Comparison of ENCODE assay signal across 9 cellular contexts in genomic region chr2:55099878-55100820, GRCh38. TPM values are rescaled to one million over a fixed set of nuclear protein-coding genes. Genes with fewer than 3 reads are reported as not detected.
DNase-seq lines count a peak whose midpoint lies in the region; ATAC-seq and TF ChIP-seq lines count a peak whose summit lies in the region.
"Had no signal": no experiment of that assay in that cellular context is flagged by ENCODE, and none has a peak within 500 bp of the region (broad histone marks: within the 10 kb centered on the region; RNA-seq: fewer than 3 reads in every experiment).

No MANE protein-coding gene starts in this region.

- CTCF ChIA-PET in activated CD8-positive, alpha-beta memory T cell treated with anti-CD3 and anti-CD28 coated beads, Interleukin-2, amount 10 ng/mL, durations not matched to agents 7 days and 5 days (lab: Charles Lee) = interaction anchor here (1.2 kb wide), 1 partner anchor 9 kb away, joined by 3 read pairs; no protein-coding TSS in a partner anchor

- peaks cover 12% of the 10 kb centered on the region for H3K4me1 Mint-ChIP-seq in activated CD8-positive, alpha-beta memory T cell treated with anti-CD3 and anti-CD28 coated beads, Interleukin-2, amount 10 ng/mL, durations not matched to agents 7 days and 5 days
- H3K4me1 Mint-ChIP-seq in activated naive CD8-positive, alpha-beta T cell treated with anti-CD3 and anti-CD28 coated beads, Interleukin-2, amount 50 U/mL, for 24 hours = peaks cover 13% of the 10 kb centered on the region

- no peak for DNase-seq in activated CD8-positive, alpha-beta memory T cell treated with anti-CD3 and anti-CD28 coated beads, Interleukin-2, amount 10 ng/mL, durations not matched to agents 7 days and 5 days
- no peak for DNase-seq in activated CD8-positive, alpha-beta memory T cell treated with anti-CD3 and anti-CD28 coated beads, Interleukin-2, amount 50 U/mL, for 48 hours
- DNase-seq in activated naive CD8-positive, alpha-beta T cell treated with anti-CD3 and anti-CD28 coated beads, Interleukin-2, amount 50 U/mL, for 24 hours = no peak
- no peak for DNase-seq in left lobe of liver (ENCODE audit: low spot score)
- DNase-seq in upper lobe of right lung = no peak
- DNase-seq in hepatic stellate cell (ENCODE audit: low spot score) = no peak
- DNase-seq in T-helper 2 cell = no peak
- DNase-seq in iPS-NIHi11 (ENCODE audit: low spot score) = no peak
- DNase-seq: cerebellar nuclear complex had no signal

- H3K27me3 Mint-ChIP-seq in activated CD8-positive, alpha-beta memory T cell treated with anti-CD3 and anti-CD28 coated beads, Interleukin-2, amount 10 ng/mL, durations not matched to agents 7 days and 5 days = no peaks in the 10 kb centered on the region
- no peaks in the 10 kb centered on the region for H3K27me3 Mint-ChIP-seq in activated naive CD8-positive, alpha-beta T cell treated with anti-CD3 and anti-CD28 coated beads, Interleukin-2, amount 50 U/mL, for 24 hours

- H3K4me3 Mint-ChIP-seq in activated CD8-positive, alpha-beta memory T cell treated with anti-CD3 and anti-CD28 coated beads, Interleukin-2, amount 10 ng/mL, durations not matched to agents 7 days and 5 days = no peak overlapping the region
- H3K4me3 Mint-ChIP-seq in activated naive CD8-positive, alpha-beta T cell treated with anti-CD3 and anti-CD28 coated beads, Interleukin-2, amount 50 U/mL, for 24 hours = no peak overlapping the region

- no peak for TF ChIP-seq CTCF in upper lobe of right lung (IDR thresholded peaks at IDR 0.05)

- peak overlapping the region; percentile 59 for H3K27ac Mint-ChIP-seq in activated CD8-positive, alpha-beta memory T cell treated with anti-CD3 and anti-CD28 coated beads, Interleukin-2, amount 10 ng/mL, durations not matched to agents 7 days and 5 days
- peak overlapping the region; percentile 41 for H3K27ac Mint-ChIP-seq in activated naive CD8-positive, alpha-beta T cell treated with anti-CD3 and anti-CD28 coated beads, Interleukin-2, amount 50 U/mL, for 24 hours

- H3K4me3 ChIP-seq in upper lobe of right lung = no peak overlapping the region

- H3K9me3 Mint-ChIP-seq in activated CD8-positive, alpha-beta memory T cell treated with anti-CD3 and anti-CD28 coated beads, Interleukin-2, amount 10 ng/mL, durations not matched to agents 7 days and 5 days (ENCODE audit: low read depth) = no peaks in the 10 kb centered on the region
- no peaks in the 10 kb centered on the region for H3K9me3 Mint-ChIP-seq in activated naive CD8-positive, alpha-beta T cell treated with anti-CD3 and anti-CD28 coated beads, Interleukin-2, amount 50 U/mL, for 24 hours

- peaks cover 2% of the 10 kb centered on the region for H3K36me3 Mint-ChIP-seq in activated CD8-positive, alpha-beta memory T cell treated with anti-CD3 and anti-CD28 coated beads, Interleukin-2, amount 10 ng/mL, durations not matched to agents 7 days and 5 days
- H3K36me3 Mint-ChIP-seq in activated naive CD8-positive, alpha-beta T cell treated with anti-CD3 and anti-CD28 coated beads, Interleukin-2, amount 50 U/mL, for 24 hours (ENCODE audit: low read depth) = no peaks in the 10 kb centered on the region

- intact Hi-C loops in upper lobe of right lung (cut with DNase I) = no loop called here

- no peaks in the 10 kb centered on the region for H3K36me3 ChIP-seq in upper lobe of right lung

- peaks cover 46% of the 10 kb centered on the region for H3K4me1 ChIP-seq in upper lobe of right lung

- peak overlapping the region; percentile 71 for H3K27ac ChIP-seq in upper lobe of right lung

- no peak for ATAC-seq in activated CD8-positive, alpha-beta memory T cell treated with anti-CD3 and anti-CD28 coated beads, Interleukin-2, amount 10 ng/mL, durations not matched to agents 7 days and 5 days
- no peak for ATAC-seq in activated naive CD8-positive, alpha-beta T cell treated with anti-CD3 and anti-CD28 coated beads, Interleukin-2, amount 50 U/mL, for 24 hours
- ATAC-seq in left lobe of liver (peak; percentile 15), upper lobe of right lung (peak; percentile 78)

- no peaks in the 10 kb centered on the region for H3K9me3 ChIP-seq in upper lobe of right lung

- no peaks in the 10 kb centered on the region for H3K27me3 ChIP-seq in upper lobe of right lung

RNA-seq across cellular contexts. Expression of gene RTN4, which starts 49.9 kb away (rescaled TPM):
- total RNA-seq in activated CD8-positive, alpha-beta memory T cell treated with anti-CD3 and anti-CD28 coated beads, Interleukin-2, amount 10 ng/mL, durations not matched to agents 7 days and 5 days = 10 to 100 TPM; 71.6 to 88.0 TPM
- total RNA-seq in left lobe of liver (183 TPM), upper lobe of right lung (275 TPM)

Comparison
In these comparisons a context has a peak if more than half of its experiments do, and no peak if none do; other contexts are left out.
1. ATAC-seq: peak in left lobe of liver (single experiment) and upper lobe of right lung (single experiment); none in activated CD8-positive, alpha-beta memory T cell treated with anti-CD3 and anti-CD28 coated beads, Interleukin-2, amount 10 ng/mL, durations not matched to agents 7 days and 5 days (single experiment) and activated naive CD8-positive, alpha-beta T cell treated with anti-CD3 and anti-CD28 coated beads, Interleukin-2, amount 50 U/mL, for 24 hours (single experiment).